10 cellular contexts compared by ENCODE assay signal in the genomic region with DNA sequence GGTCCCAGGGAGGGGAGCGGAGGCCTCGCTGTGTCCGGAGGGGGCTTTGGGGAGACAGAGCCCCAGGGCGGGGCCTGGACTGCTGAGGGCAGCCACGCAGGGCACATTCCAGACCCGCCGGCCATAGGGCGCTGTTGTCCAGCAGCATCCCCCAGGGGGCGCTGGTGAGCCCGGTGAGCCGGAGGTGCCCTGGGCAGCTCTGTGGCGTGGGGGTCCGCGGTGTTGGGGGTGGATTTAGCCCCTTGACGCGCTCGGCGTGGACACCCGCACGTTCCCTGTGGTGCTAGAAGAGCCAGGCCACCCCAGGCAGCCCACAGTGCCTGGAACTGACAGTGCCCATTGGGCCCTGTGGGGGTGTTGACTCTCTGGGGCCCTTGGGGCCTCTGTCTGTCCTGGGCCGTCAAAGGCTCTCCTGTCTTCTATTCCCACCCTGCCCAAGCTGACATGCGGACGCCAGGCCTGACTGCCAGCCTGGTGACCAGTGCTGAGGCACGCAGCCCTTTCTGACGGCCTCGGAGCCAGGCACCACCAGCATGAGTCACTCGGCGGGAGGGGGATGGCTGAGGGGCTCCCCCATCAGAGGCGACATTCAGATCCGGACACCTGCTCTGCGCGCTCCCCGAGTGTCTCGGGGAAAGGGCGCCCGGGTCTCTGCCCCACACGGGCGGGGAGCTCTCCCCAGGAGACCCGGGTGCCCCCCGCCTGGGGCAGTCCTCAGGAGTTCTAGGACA. TPM values are rescaled to one million over a fixed set of nuclear protein-coding genes. Genes with fewer than 3 reads are reported as not detected.
DNase-seq lines count a peak whose midpoint lies in the region; ATAC-seq, FAIRE-seq and TF ChIP-seq lines count a peak whose summit lies in the region.
"Had no signal": no experiment of that assay in that cellular context is flagged by ENCODE, and none has a peak within 500 bp of the region (broad histone marks: within the 10 kb centered on the region; RNA-seq: fewer than 3 reads in every experiment).

No MANE protein-coding gene starts in this region.

- H3K4me1 ChIP-seq in OCI-LY7 (ENCODE audit: insufficient read depth, low read length, poor library complexity, severe bottlenecking) (no peaks in the 10 kb centered on the region), stomach (peaks cover 30 to 54% (median 48%) of the 10 kb centered on the region in 4 donors)

- TF ChIP-seq EP300 in stomach (IDR thresholded peaks at IDR 0.05), result no peak

- BruUV-seq in OCI-LY7 (replicated peaks; lab: Mats Ljungman, UMichigan), result no TSS peak

- H3K79me2 ChIP-seq in OCI-LY7 (ENCODE audit: insufficient read depth, low read depth, low read length), result no peaks in the 10 kb centered on the region

- CTCF ChIA-PET in OCI-LY7 (lab: Charles Lee; ENCODE audit: unreplicated experiment), result no interaction called here

- no peak for FAIRE-seq in D721Med (lab: Jason Lieb, UNC)
- FAIRE-seq: islet of Langerhans had no signal

- DNase-seq in D721Med (ENCODE audit: insufficient read length, low spot score) (no peak), OCI-LY7 (ENCODE audit: low spot score) (peak; percentile 22), astrocyte of the hippocampus (ENCODE audit: low read depth, low spot score) (peak; percentile 65), left kidney (ENCODE audit: low read depth, low spot score) (peak; percentile 36), stomach (peak; percentile 50), glomerular visceral epithelial cell (ENCODE audit: extremely low spot score) (no peak), NCI-H2227 (lab: John Stamatoyannopoulos, UW; ENCODE audit: unreplicated experiment) (no peak)

- no peak for ATAC-seq in GM21723 (IDR thresholded peaks at IDR 0.05; ENCODE audit: unreplicated experiment)

- intact Hi-C loops in OCI-LY7 (cut with micrococcal nuclease; ENCODE audit: unreplicated experiment), result no loop called here
- intact Hi-C loops in stomach (cut with DNase I; ENCODE audit: low total_unique reads), result no loop called here

- 53 to 68% (median 62%) methylated on average over 23 to 40 of the region's 40 CpGs; no CpG with 5 or more reads in 1 of the 5 donors for WGBS in stomach, 5 donors

- TF ChIP-seq CTCF in D721Med (IDR thresholded peaks at IDR 0.05; ENCODE audit: insufficient read depth, missing control alignments) (peak; percentile 48), OCI-LY7 (conservative IDR thresholded peaks at IDR 0.05; ENCODE audit: low read length) (peak; percentile 82), stomach (IDR thresholded peaks at IDR 0.05) (peak in 5 of 7 experiments; percentile 45 to 72 (median 56))

- H3K9me3 ChIP-seq in OCI-LY7 (ENCODE audit: low read length), result no peaks in the 10 kb centered on the region
- no peaks in the 10 kb centered on the region for H3K9me3 ChIP-seq in stomach

- no peaks in the 10 kb centered on the region for H4K20me1 ChIP-seq in OCI-LY7 (ENCODE audit: insufficient read depth, low read length)

- H3K9me2 ChIP-seq in OCI-LY7 (ENCODE audit: insufficient read depth, low read length), result no peaks in the 10 kb centered on the region

- H3K4me2 ChIP-seq in OCI-LY7 (ENCODE audit: low read length), result no peak overlapping the region

- H3K4me3 ChIP-seq in OCI-LY7 (ENCODE audit: low read depth, low read length, poor library complexity, severe bottlenecking) (no peak overlapping the region), stomach (no peak overlapping the region)

- POLR2A ChIA-PET in OCI-LY7 (lab: Charles Lee), result interaction anchor here (0.6 kb wide), 1 partner anchor 14 kb away, joined by 3 read pairs; no protein-coding TSS in a partner anchor

- no peak overlapping the region for H2AFZ ChIP-seq in OCI-LY7 (ENCODE audit: low read length)

- peaks cover 14% of the 10 kb centered on the region; the same call in 1 of the 2 replicates for H3K36me3 ChIP-seq in OCI-LY7 (ENCODE audit: insufficient read depth, low read length)
- peaks cover 0 to 33% (median 26%) of the 10 kb centered on the region in 4 donors for H3K36me3 ChIP-seq in stomach

- H3K27ac ChIP-seq in OCI-LY7 (ENCODE audit: low read depth, low read length, poor library complexity, severe bottlenecking), result no peak overlapping the region
- peak overlapping the region in 2 of 5 donors; percentile 27 to 49 for H3K27ac ChIP-seq in stomach

- no peak for TF ChIP-seq POLR2A in stomach (IDR thresholded peaks at IDR 0.05)

- peaks cover 0 to 26% (median 6%) of the 10 kb centered on the region in 3 donors for H3K27me3 ChIP-seq in stomach

RNA-seq across cellular contexts. Expression of a gene that starts 23.9 kb away (rescaled TPM):
- total RNA-seq in OCI-LY7 (2014; rRNA removed; shearing (Covaris generic)), result not detected in 2 replicates
- total RNA-seq in OCI-LY7 (2022) (not detected in 2 replicates), stomach (10 to 100 TPM in 1 of 5 donors, 1 to 10 TPM in 4; 2.4 to 11.0 (median 5.2) TPM)
- 1 to 10 TPM; 1.2 to 1.7 (median 1.3) TPM for polyA plus RNA-seq in stomach
- polyA plus RNA-seq: IgD-negative memory B cell had no signal

RNA-seq across cellular contexts. Expression of a gene that starts 57.1 kb away (rescaled TPM):
- total RNA-seq in OCI-LY7 (2014; rRNA removed; shearing (Covaris generic)), result 26.9 and 27.2 TPM in 2 replicates
- 41.1 and 42.7 TPM in 2 replicates for total RNA-seq in OCI-LY7 (2022)
- 10 to 100 TPM in 1 of 5 donors, 1 to 10 TPM in 3, under 1 TPM in 1; 0.14 to 11.1 (median 2.2) TPM for total RNA-seq in stomach
- 1 to 10 TPM in 2 of 3 donors, under 1 TPM in 1; 0.46 to 3.6 (median 2.1) TPM for polyA plus RNA-seq in stomach

Comparison
In these comparisons a context has a peak if more than half of its experiments do, and no peak if none do; other contexts are left out.
1. DNase-seq: peak in OCI-LY7 (single experiment), astrocyte of the hippocampus (single experiment), left kidney (single experiment) and stomach (single experiment); none in D721Med (single experiment), glomerular visceral epithelial cell (single experiment) and NCI-H2227 (single experiment).
2. Peak in every context shown above with its lines, with median percentiles within 50 percentile points of each other: CTCF ChIP-seq.